Comparison of ENCODE assay signal across 8 cellular contexts in the genomic region with DNA sequence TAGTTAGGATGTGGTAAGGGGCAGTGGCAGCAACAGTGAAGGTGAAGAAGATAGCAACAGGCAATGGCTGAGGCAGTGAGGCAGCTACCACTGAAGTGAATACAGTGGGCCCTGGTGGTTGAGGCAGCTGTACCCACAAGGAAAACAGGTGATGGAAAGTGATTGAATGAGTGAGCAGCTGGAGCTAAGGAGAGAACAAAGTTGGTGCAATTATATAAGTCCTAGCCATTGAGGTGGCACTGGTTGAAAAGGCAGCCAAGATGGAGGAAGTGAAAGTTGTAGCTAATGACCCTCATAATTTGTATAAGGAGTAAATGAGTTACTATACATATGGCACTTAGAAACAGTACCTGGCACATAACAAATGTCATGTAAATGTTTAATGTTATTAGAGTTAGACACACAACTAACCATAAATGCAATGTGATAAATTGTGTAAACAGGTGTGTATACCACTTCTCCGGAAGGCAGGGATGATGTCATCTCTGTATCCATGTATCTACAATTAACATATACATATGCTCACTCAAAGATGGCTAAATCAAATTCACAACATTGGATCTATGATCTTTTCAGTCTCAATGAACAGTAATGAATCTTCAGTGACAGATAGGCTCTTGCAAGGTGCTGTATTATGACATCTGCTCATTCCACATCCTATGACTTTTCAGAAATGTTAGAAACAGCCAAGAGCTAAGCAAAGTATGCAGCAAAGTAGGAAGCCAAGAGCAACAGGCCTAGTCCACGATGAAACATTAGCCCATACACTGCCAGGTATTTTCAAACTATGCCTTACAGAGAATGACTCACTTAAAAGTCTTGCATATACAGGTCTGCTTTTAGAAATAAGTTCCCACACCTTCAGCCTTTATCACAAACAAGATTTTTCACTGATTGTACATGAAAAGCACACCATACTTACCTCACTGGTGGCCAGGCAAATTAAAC. TPM values are rescaled to one million over a fixed set of nuclear protein-coding genes. Genes with fewer than 3 reads are reported as not detected.
DNase-seq lines count a peak whose midpoint lies in the region; ATAC-seq and TF ChIP-seq lines count a peak whose summit lies in the region.

No MANE protein-coding gene starts in this region.

- H3K36me3 ChIP-seq in BLaER1 treated with 17β-estradiol and CSF1 and Interleukin-3, amounts not matched to agents 10 nM and 100 nM = peaks cover 42 to 75% (median 64%) of the 10 kb centered on the region in 11 experiments

- DNase-seq in WTC11 (ENCODE audit: low spot score) = no peak
- DNase-seq in natural killer cell treated with Interleukin-12 subunit alpha and Interleukin-12 subunit beta and Interleukin-15 and Interleukin-18, amount 100 ng/mL, for 72 hours (ENCODE audit: low spot score) = no peak
- no peak for DNase-seq in NCI-H510A treated with DMSO at 0.1 percent for 48 hours (lab: John Stamatoyannopoulos, UW)
- no peak for DNase-seq in stimulated activated CD4-positive, alpha-beta T cell treated with anti-CD3 and anti-CD28 coated beads, Interleukin-4, amount 100 ng/mL, for 1 hour
- no peak for DNase-seq in H4 (ENCODE audit: low spot score)

- CTCF ChIA-PET in WTC11 (lab: Charles Lee) = interaction anchor here (0.7 to 1.4 kb wide), 3 partner anchors 28 to 225 kb away, joined by 3 to 12 read pairs (median 4); no protein-coding TSS in a partner anchor

- H3K4me2 ChIP-seq in BLaER1 treated with 17β-estradiol and CSF1 and Interleukin-3, amounts not matched to agents 10 nM and 100 nM = peak overlapping the region in 6 of 11 experiments; percentile 24 to 69 (median 52); a peak in 12 of 22 replicates

- H3K4me3 Mint-ChIP-seq in WTC11 = no peak overlapping the region
- peak overlapping the region; percentile 41 for H3K4me3 Mint-ChIP-seq in natural killer cell treated with Interleukin-12 subunit alpha and Interleukin-12 subunit beta and Interleukin-15 and Interleukin-18, amount 100 ng/mL, for 72 hours

- no peak overlapping the region for H3K4me3 ChIP-seq in BLaER1 treated with 17β-estradiol and CSF1 and Interleukin-3, amounts not matched to agents 10 nM and 100 nM

- H3K4me1 ChIP-seq in BLaER1 treated with 17β-estradiol and CSF1 and Interleukin-3, amounts not matched to agents 10 nM and 100 nM = peaks cover 26 to 77% (median 42%) of the 10 kb centered on the region in 10 experiments

- peak overlapping the region; percentile 71 for H3K27ac Mint-ChIP-seq in WTC11
- peak overlapping the region; percentile 78 to 90 for H3K27ac Mint-ChIP-seq in natural killer cell treated with Interleukin-12 subunit alpha and Interleukin-12 subunit beta and Interleukin-15 and Interleukin-18, amount 100 ng/mL, for 72 hours

- no peak overlapping the region; a peak in 1 of 22 replicates for H3K27ac ChIP-seq in BLaER1 treated with 17β-estradiol and CSF1 and Interleukin-3, amounts not matched to agents 10 nM and 100 nM

- H3K9me3 ChIP-seq in BLaER1 treated with 17β-estradiol and CSF1 and Interleukin-3, amounts not matched to agents 10 nM and 100 nM (replicated peaks in 1 of 11) = peaks cover 0 to 15% (median under 1%) of the 10 kb centered on the region in 11 experiments; a peak in 9 of 22 replicates

- H3K27me3 ChIP-seq in BLaER1 treated with 17β-estradiol and CSF1 and Interleukin-3, amounts not matched to agents 10 nM and 100 nM = no peaks in the 10 kb centered on the region

- no peaks in the 10 kb centered on the region for H3K27me3 Mint-ChIP-seq in WTC11 (ENCODE audit: low read depth)
- H3K27me3 Mint-ChIP-seq in natural killer cell treated with Interleukin-12 subunit alpha and Interleukin-12 subunit beta and Interleukin-15 and Interleukin-18, amount 100 ng/mL, for 72 hours = no peaks in the 10 kb centered on the region

- H3K9me3 Mint-ChIP-seq in WTC11 = no peaks in the 10 kb centered on the region
- H3K9me3 Mint-ChIP-seq in natural killer cell treated with Interleukin-12 subunit alpha and Interleukin-12 subunit beta and Interleukin-15 and Interleukin-18, amount 100 ng/mL, for 72 hours = no peaks in the 10 kb centered on the region

- POLR2A ChIA-PET in WTC11 (lab: Charles Lee) = no interaction called here

- TF ChIP-seq CTCF in WTC11 (IDR thresholded peaks at IDR 0.05) = no peak

- ATAC-seq in GM19397 (IDR thresholded peaks at IDR 0.05; ENCODE audit: unreplicated experiment) = peak; percentile 86
- ATAC-seq in HG03354 (IDR thresholded peaks at IDR 0.05; ENCODE audit: poor library complexity, severe bottlenecking, unreplicated experiment) = peak; percentile 90
- no peak for ATAC-seq in WTC11
- ATAC-seq in natural killer cell treated with Interleukin-12 subunit alpha and Interleukin-12 subunit beta and Interleukin-15 and Interleukin-18, amount 100 ng/mL, for 72 hours = no peak

- peaks cover 22% of the 10 kb centered on the region for H3K36me3 Mint-ChIP-seq in WTC11
- H3K36me3 Mint-ChIP-seq in natural killer cell treated with Interleukin-12 subunit alpha and Interleukin-12 subunit beta and Interleukin-15 and Interleukin-18, amount 100 ng/mL, for 72 hours = peaks cover 27% of the 10 kb centered on the region

- no peak overlapping the region for H3K9ac ChIP-seq in BLaER1 treated with 17β-estradiol and CSF1 and Interleukin-3, amounts not matched to agents 10 nM and 100 nM

- H3K4me1 Mint-ChIP-seq in WTC11 = peaks cover 39% of the 10 kb centered on the region
- H3K4me1 Mint-ChIP-seq in natural killer cell treated with Interleukin-12 subunit alpha and Interleukin-12 subunit beta and Interleukin-15 and Interleukin-18, amount 100 ng/mL, for 72 hours (ENCODE audit: low read depth in 2 of 2) = peaks cover 53 to 71% of the 10 kb centered on the region in 2 donors

- H4K20me1 ChIP-seq in BLaER1 treated with 17β-estradiol and CSF1 and Interleukin-3, amounts not matched to agents 10 nM and 100 nM = peaks cover 0 to 70% (median 0%) of the 10 kb centered on the region in 11 experiments; a peak in 6 of 22 replicates

TF ChIP-seq in WTC11, 78 proteins besides CTCF, POLR2A, EP300 and RAD21 (continues in another document):
- TF ChIP-seq KAT7 (CRISPR knock-in tag; IDR thresholded peaks at IDR 0.05; ENCODE audit: borderline replicate concordance) = no peak
- no peak for TF ChIP-seq ERG (CRISPR knock-in tag; IDR thresholded peaks at IDR 0.05)
- TF ChIP-seq, protein P1, sequence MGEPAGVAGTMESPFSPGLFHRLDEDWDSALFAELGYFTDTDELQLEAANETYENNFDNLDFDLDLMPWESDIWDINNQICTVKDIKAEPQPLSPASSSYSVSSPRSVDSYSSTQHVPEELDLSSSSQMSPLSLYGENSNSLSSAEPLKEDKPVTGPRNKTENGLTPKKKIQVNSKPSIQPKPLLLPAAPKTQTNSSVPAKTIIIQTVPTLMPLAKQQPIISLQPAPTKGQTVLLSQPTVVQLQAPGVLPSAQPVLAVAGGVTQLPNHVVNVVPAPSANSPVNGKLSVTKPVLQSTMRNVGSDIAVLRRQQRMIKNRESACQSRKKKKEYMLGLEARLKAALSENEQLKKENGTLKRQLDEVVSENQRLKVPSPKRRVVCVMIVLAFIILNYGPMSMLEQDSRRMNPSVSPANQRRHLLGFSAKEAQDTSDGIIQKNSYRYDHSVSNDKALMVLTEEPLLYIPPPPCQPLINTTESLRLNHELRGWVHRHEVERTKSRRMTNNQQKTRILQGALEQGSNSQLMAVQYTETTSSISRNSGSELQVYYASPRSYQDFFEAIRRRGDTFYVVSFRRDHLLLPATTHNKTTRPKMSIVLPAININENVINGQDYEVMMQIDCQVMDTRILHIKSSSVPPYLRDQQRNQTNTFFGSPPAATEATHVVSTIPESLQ (CRISPR knock-in tag; IDR thresholded peaks at IDR 0.05) = no peak
- TF ChIP-seq HMGA2 (CRISPR knock-in tag; IDR thresholded peaks at IDR 0.05) = no peak
- TF ChIP-seq, protein P2, sequence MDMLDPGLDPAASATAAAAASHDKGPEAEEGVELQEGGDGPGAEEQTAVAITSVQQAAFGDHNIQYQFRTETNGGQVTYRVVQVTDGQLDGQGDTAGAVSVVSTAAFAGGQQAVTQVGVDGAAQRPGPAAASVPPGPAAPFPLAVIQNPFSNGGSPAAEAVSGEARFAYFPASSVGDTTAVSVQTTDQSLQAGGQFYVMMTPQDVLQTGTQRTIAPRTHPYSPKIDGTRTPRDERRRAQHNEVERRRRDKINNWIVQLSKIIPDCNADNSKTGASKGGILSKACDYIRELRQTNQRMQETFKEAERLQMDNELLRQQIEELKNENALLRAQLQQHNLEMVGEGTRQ (CRISPR knock-in tag; IDR thresholded peaks at IDR 0.05) = no peak
- TF ChIP-seq, protein P3, sequence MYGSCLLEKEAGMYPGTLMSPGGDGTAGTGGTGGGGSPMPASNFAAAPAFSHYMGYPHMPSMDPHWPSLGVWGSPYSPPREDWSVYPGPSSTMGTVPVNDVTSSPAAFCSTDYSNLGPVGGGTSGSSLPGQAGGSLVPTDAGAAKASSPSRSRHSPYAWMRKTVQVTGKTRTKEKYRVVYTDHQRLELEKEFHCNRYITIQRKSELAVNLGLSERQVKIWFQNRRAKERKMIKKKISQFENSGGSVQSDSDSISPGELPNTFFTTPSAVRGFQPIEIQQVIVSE (CRISPR knock-in tag; IDR thresholded peaks at IDR 0.05; ENCODE audit: borderline replicate concordance) = no peak
- TF ChIP-seq ZNF423 (CRISPR knock-in tag; IDR thresholded peaks at IDR 0.05) = no peak
- no peak for TF ChIP-seq PRRX2 (CRISPR knock-in tag; IDR thresholded peaks at IDR 0.05)

RNA-seq across cellular contexts. Expression of gene XPNPEP1, which starts 10.7 kb away (rescaled TPM):
- total RNA-seq in WTC11 (2021) = 57.1 to 60.2 TPM (median 59.3 TPM) in 3 replicates
- 10 to 100 TPM; 98.8 to 99.9 TPM for total RNA-seq in natural killer cell treated with Interleukin-12 subunit alpha and Interleukin-12 subunit beta and Interleukin-15 and Interleukin-18, amount 100 ng/mL, for 72 hours
- 90.9 and 123 TPM in 2 replicates for total RNA-seq in H4 (2014; rRNA removed; shearing (Covaris generic))

Comparison
In these comparisons a context has a peak if more than half of its experiments do, and no peak if none do; other contexts are left out.
1. ATAC-seq: peak in GM19397 (single experiment) and HG03354 (single experiment); none in WTC11 (single experiment) and natural killer cell treated with Interleukin-12 subunit alpha and Interleukin-12 subunit beta and Interleukin-15 and Interleukin-18, amount 100 ng/mL, for 72 hours (0 of 2).